Comparison of ENCODE assay signal across 16 cellular contexts in the genomic region with DNA sequence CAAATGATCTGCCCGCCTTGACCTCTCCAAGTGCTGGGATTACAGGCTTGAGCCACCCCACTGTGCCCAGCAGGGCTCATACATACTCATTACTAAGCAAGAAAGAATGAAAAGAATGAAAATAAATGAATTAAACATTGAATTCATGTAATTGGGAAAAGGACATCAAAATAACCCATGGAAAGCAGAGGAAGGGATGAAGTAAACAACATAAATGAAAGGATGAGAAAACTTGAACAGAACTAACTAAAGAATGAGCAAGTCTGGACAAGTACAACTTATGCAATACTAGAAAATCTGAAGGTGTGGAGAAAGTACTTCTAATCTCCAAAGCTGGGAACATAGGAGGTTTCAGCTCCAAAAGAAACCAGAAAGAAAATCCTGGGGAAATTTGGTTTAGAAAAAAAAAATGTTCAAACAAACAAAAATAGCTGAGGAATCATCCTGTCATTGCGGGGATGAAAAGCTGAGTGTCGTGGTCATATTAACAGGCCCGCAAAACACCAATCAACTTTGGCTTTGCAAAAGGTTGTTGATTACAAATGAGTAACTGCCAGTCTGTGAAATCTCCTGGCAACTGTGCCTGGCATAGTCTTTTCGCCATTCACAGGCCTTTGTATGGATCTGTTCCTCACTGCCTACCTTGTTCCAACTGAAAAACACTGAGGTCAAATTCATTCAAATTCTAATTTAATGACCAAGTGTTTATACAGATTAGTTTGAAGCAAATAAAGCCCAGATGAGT. TPM values are rescaled to one million over a fixed set of nuclear protein-coding genes. Genes with fewer than 3 reads are reported as not detected.
DNase-seq lines count a peak whose midpoint lies in the region; ATAC-seq and TF ChIP-seq lines count a peak whose summit lies in the region.
"Had no signal": no experiment of that assay in that cellular context is flagged by ENCODE, and none has a peak within 500 bp of the region (broad histone marks: within the 10 kb centered on the region; RNA-seq: fewer than 3 reads in every experiment).

No MANE protein-coding gene starts in this region.

- no peaks in the 10 kb centered on the region for H3K9me3 ChIP-seq in SK-N-MC (ENCODE audit: low read depth, low read length)
- H3K9me3 ChIP-seq in effector memory CD4-positive, alpha-beta T cell (ENCODE audit: control insufficient read depth, low read length) = no peaks in the 10 kb centered on the region
- H3K9me3 ChIP-seq: BLaER1, left lung had no signal

- no peaks in the 10 kb centered on the region for H3K27me3 ChIP-seq in effector memory CD4-positive, alpha-beta T cell (replicated peaks; ENCODE audit: control insufficient read depth, insufficient read depth, low read length, poor library complexity, severe bottlenecking)
- H3K27me3 ChIP-seq: BLaER1, left lung had no signal

- no peak for TF ChIP-seq CTCF in fibroblast of villous mesenchyme (IDR thresholded peaks at IDR 0.05; ENCODE audit: insufficient read depth, low read depth, low read length)

- peaks cover 1% of the 10 kb centered on the region for H3K9me3 Mint-ChIP-seq in activated naive CD4-positive, alpha-beta T cell treated with anti-CD3 and anti-CD28 coated beads for 36 hours
- no peaks in the 10 kb centered on the region for H3K9me3 Mint-ChIP-seq in activated naive CD4-positive, alpha-beta T cell treated with anti-CD3 and anti-CD28 coated beads, Interleukin-2, amount 50 U/mL, for 72 hours

- no peak overlapping the region for H3K9ac ChIP-seq in SK-N-MC (ENCODE audit: insufficient read length)
- H3K9ac ChIP-seq: BLaER1 had no signal

- peaks cover 14% of the 10 kb centered on the region for H3K4me1 ChIP-seq in effector memory CD4-positive, alpha-beta T cell (ENCODE audit: control insufficient read depth, insufficient read depth, low read length, poor library complexity, severe bottlenecking)

- H3K4me3 ChIP-seq in SK-N-MC (no peak overlapping the region), fibroblast of villous mesenchyme (ENCODE audit: low read depth, low read length) (no peak overlapping the region)
- H3K4me3 ChIP-seq in effector memory CD4-positive, alpha-beta T cell (ENCODE audit: insufficient read depth, low read depth, low read length, poor library complexity, severe bottlenecking) = no peak overlapping the region
- H3K4me3 ChIP-seq: BLaER1, left lung had no signal

- peaks cover 4% of the 10 kb centered on the region; the same call in 1 of the 2 replicates for H3K36me3 ChIP-seq in SK-N-MC (ENCODE audit: insufficient read depth, low read length)
- no peaks in the 10 kb centered on the region for H3K36me3 ChIP-seq in effector memory CD4-positive, alpha-beta T cell (ENCODE audit: control insufficient read depth, insufficient read depth, low read length)
- H3K36me3 ChIP-seq: BLaER1, left lung had no signal

- H3K4me1 Mint-ChIP-seq in activated naive CD4-positive, alpha-beta T cell treated with anti-CD3 and anti-CD28 coated beads for 36 hours (ENCODE audit: low read depth) = peaks cover 62% of the 10 kb centered on the region

- H3K4me3 Mint-ChIP-seq in activated naive CD4-positive, alpha-beta T cell treated with anti-CD3 and anti-CD28 coated beads for 36 hours = peak overlapping the region; percentile 91

- H3K27ac ChIP-seq in SK-N-MC = peak overlapping the region; percentile 48; the same call in 1 of the 2 replicates
- peak overlapping the region; percentile 36 for H3K27ac ChIP-seq in temporal lobe (ENCODE audit: low read depth, low read length)
- no peak overlapping the region for H3K27ac ChIP-seq in effector memory CD4-positive, alpha-beta T cell (ENCODE audit: insufficient read depth, low read length, poor library complexity, severe bottlenecking)
- H3K27ac ChIP-seq: BLaER1 had no signal

- H3K27ac Mint-ChIP-seq in activated naive CD4-positive, alpha-beta T cell treated with anti-CD3 and anti-CD28 coated beads for 36 hours = peak overlapping the region; percentile 83
- no peak overlapping the region for H3K27ac Mint-ChIP-seq in activated naive CD4-positive, alpha-beta T cell treated with anti-CD3 and anti-CD28 coated beads, Interleukin-2, amount 50 U/mL, for 72 hours

- intact Hi-C loops in activated naive CD4-positive, alpha-beta T cell treated with anti-CD3 and anti-CD28 coated beads for 36 hours (cut with micrococcal nuclease) = loop anchor here (5.0 to 10.0 kb wide), 4 partner anchors 361 to 1021 kb away; no protein-coding TSS in a partner anchor

- CTCF ChIA-PET in activated naive CD4-positive, alpha-beta T cell treated with anti-CD3 and anti-CD28 coated beads for 36 hours (lab: Charles Lee) = interaction anchor here (0.7 to 1.2 kb wide), 3 partner anchors 16 to 384 kb away, joined by 3 to 5 read pairs (median 4); a partner anchor contains a TSS

- ATAC-seq in activated naive CD4-positive, alpha-beta T cell treated with anti-CD3 and anti-CD28 coated beads, Interleukin-2, amount 50 U/mL, for 72 hours = no peak
- ATAC-seq: left lung had no signal

- no peak for DNase-seq in activated naive CD4-positive, alpha-beta T cell treated with anti-CD3 and anti-CD28 coated beads for 36 hours
- DNase-seq in activated naive CD4-positive, alpha-beta T cell treated with anti-CD3 and anti-CD28 coated beads, Interleukin-2, amount 50 U/mL, for 72 hours (ENCODE audit: low spot score in 2 of 2) = no peak
- no peak for DNase-seq in SK-N-MC (ENCODE audit: low read depth, low spot score)
- DNase-seq in fibroblast of villous mesenchyme (ENCODE audit: low read depth) = peak; percentile 47
- DNase-seq in effector memory CD4-positive, alpha-beta T cell = no peak
- DNase-seq in NCI-H1048 (lab: John Stamatoyannopoulos, UW) = no peak
- no peak for DNase-seq in germinal center (ENCODE audit: low spot score)
- DNase-seq: activated T-cell treated with anti-CD3 and anti-CD28 coated beads, Interleukin-2, amount 50 U/mL, for 1 hour; cerebellar nuclear complex; foreskin melanocyte; left lung; NCI-H187; posterior cingulate gyrus; T1000 had no signal

- H3K36me3 Mint-ChIP-seq in activated naive CD4-positive, alpha-beta T cell treated with anti-CD3 and anti-CD28 coated beads for 36 hours (ENCODE audit: low read depth) = peaks cover 10% of the 10 kb centered on the region
- peaks cover 9 to 15% of the 10 kb centered on the region in 2 donors for H3K36me3 Mint-ChIP-seq in activated naive CD4-positive, alpha-beta T cell treated with anti-CD3 and anti-CD28 coated beads, Interleukin-2, amount 50 U/mL, for 72 hours

- H3K27me3 Mint-ChIP-seq in activated naive CD4-positive, alpha-beta T cell treated with anti-CD3 and anti-CD28 coated beads for 36 hours (ENCODE audit: low read depth) = no peaks in the 10 kb centered on the region

RNA-seq across cellular contexts. Expression of a gene that starts 2.3 kb away (rescaled TPM):
- 10 to 100 TPM; 50.2 to 50.9 TPM for total RNA-seq in activated naive CD4-positive, alpha-beta T cell treated with anti-CD3 and anti-CD28 coated beads for 36 hours
- 10 to 100 TPM; 37.5 to 44.9 TPM for total RNA-seq in activated naive CD4-positive, alpha-beta T cell treated with anti-CD3 and anti-CD28 coated beads, Interleukin-2, amount 50 U/mL, for 72 hours
- 54.4 and 72.5 TPM in 2 replicates for total RNA-seq in fibroblast of villous mesenchyme
- 31.5 TPM for total RNA-seq in temporal lobe

RNA-seq across cellular contexts. Expression of a gene that starts 49.4 kb away (rescaled TPM):
- 10 to 100 TPM; 26.9 to 30.7 TPM for total RNA-seq in activated naive CD4-positive, alpha-beta T cell treated with anti-CD3 and anti-CD28 coated beads for 36 hours
- 10 to 100 TPM; 18.2 to 32.0 TPM for total RNA-seq in activated naive CD4-positive, alpha-beta T cell treated with anti-CD3 and anti-CD28 coated beads, Interleukin-2, amount 50 U/mL, for 72 hours
- 9.7 and 10.4 TPM in 2 replicates for total RNA-seq in fibroblast of villous mesenchyme
- total RNA-seq in temporal lobe = 17.5 TPM
